23 cellular contexts compared by ENCODE assay signal in genomic region chr7:51636503-51636902, GRCh38.
"Had no signal": no experiment of that assay in that cellular context is flagged by ENCODE, and none has a peak within 500 bp of the region (broad histone marks: within the 10 kb centered on the region; RNA-seq: fewer than 3 reads in every experiment).

No MANE protein-coding gene starts in this region.

- H3K9me3 ChIP-seq: esophagus squamous epithelium, gastroesophageal sphincter had no signal

- H3K27ac ChIP-seq: brain microvascular endothelial cell, epithelial cell of prostate, esophagus squamous epithelium, gastroesophageal sphincter had no signal

- DNase-seq: activated B cell treated with CpG ODN at 0.5 μM for 24 hours; activated CD4-positive, alpha-beta T cell treated with anti-CD3 and anti-CD28 coated beads for 48 hours; activated CD4-positive, alpha-beta T cell treated with anti-CD3 and anti-CD28 coated beads, Interleukin-2, amount 50 U/mL, for 1 hour; activated CD4-positive, alpha-beta T cell treated with anti-CD3 and anti-CD28 coated beads, Interleukin-2, amount 50 U/mL, for 48 hours; activated CD8-positive, alpha-beta memory T cell treated with anti-CD3 and anti-CD28 coated beads for 24 hours; activated CD8-positive, alpha-beta T cell treated with anti-CD3 and anti-CD28 coated beads for 36 hours; activated effector memory CD4-positive, alpha-beta T cell treated with Interleukin-2 at 50 U/mL for 16 hours; activated gamma-delta T cell treated with Interleukin-2 at 50 U/mL for 16 hours; activated naive CD4-positive, alpha-beta T cell treated with anti-CD3 and anti-CD28 coated beads, Interleukin-2, amount 50 U/mL, for 16 hours; activated naive CD4-positive, alpha-beta T cell treated with Interleukin-2 at 50 U/mL for 16 hours; activated T-cell treated with anti-CD3 and anti-CD28 coated beads, Interleukin-2, amount 50 U/mL, for 4 hours; amniotic stem cell; anterior cingulate cortex; brain microvascular endothelial cell; cortex of kidney; dermis blood vessel endothelial cell; effector CD4-positive, alpha-beta T cell; effector memory CD8-positive, alpha-beta T cell; esophagus squamous epithelium; foreskin melanocyte; T-helper 2 cell had no signal

- H3K4me1 ChIP-seq: esophagus squamous epithelium, gastroesophageal sphincter had no signal

- H3K4me3 ChIP-seq: esophagus squamous epithelium, gastroesophageal sphincter had no signal

- H3K27me3 ChIP-seq: brain microvascular endothelial cell, gastroesophageal sphincter had no signal

- H3K36me3 ChIP-seq: brain microvascular endothelial cell, esophagus squamous epithelium, gastroesophageal sphincter had no signal
